ENCODE assay signal across 15 cellular contexts in the genomic region with DNA sequence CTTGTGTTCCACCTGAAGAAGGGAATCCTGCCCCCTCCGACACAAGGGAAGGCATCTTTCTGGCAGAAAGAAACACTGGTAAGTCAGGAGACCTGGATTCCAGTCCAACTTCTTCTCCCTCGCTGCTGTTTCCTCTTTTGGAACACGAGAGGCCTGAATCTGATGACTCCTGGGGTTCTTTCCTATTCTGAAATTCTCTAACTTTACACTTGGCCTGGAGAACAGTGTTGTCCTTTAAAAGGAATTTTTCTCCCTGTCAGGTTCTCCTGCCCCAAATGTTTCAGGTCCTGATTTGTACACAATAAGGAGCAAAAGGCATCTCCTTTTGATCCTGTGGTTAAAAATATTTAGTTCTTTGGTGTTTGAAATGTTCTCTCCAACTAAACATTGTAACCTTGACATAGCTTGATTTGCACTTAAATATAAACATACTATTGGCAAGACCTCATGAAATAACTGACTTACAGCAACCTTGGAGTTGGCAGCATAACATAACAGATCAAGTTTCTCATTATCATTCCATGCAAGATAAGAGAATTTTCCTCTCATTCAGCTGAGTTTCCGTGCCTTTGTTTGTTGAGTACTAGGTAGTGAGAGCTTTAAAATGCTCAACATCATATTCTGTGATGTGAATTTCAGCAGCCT.
DNase-seq lines count a peak whose midpoint lies in the region; TF ChIP-seq lines count a peak whose summit lies in the region.
"Had no signal": no experiment of that assay in that cellular context is flagged by ENCODE, and none has a peak within 500 bp of the region (broad histone marks: within the 10 kb centered on the region; RNA-seq: fewer than 3 reads in every experiment).

No MANE protein-coding gene starts in this region.

- H3K4me1 ChIP-seq in SK-N-SH (ENCODE audit: control insufficient read depth in 1 of 2, insufficient read depth in 2 of 2, low read depth in 1 of 2, low read length in 1 of 2), result peaks cover 5 to 6% of the 10 kb centered on the region in 2 experiments
- no peaks in the 10 kb centered on the region for H3K4me1 ChIP-seq in fibroblast of lung (ENCODE audit: control insufficient read depth, extremely low read depth, insufficient read depth, low read length)
- H3K4me1 ChIP-seq in prostate gland (replicated peaks), result no peaks in the 10 kb centered on the region

- H4K20me1 ChIP-seq in SK-N-SH (ENCODE audit: insufficient read depth) (no peaks in the 10 kb centered on the region), fibroblast of lung (ENCODE audit: control insufficient read depth, extremely low read depth, insufficient read depth, low read length) (no peaks in the 10 kb centered on the region)

- no peaks in the 10 kb centered on the region for H3K36me3 ChIP-seq in SK-N-SH (replicated peaks in 1 of 2; ENCODE audit: control insufficient read depth in 1 of 2, insufficient read depth in 2 of 2, low read length in 1 of 2)
- no peaks in the 10 kb centered on the region for H3K36me3 ChIP-seq in fibroblast of lung (ENCODE audit: control insufficient read depth, insufficient read depth, low read length)
- H3K36me3 ChIP-seq in prostate gland, result no peaks in the 10 kb centered on the region
- H3K36me3 ChIP-seq: upper lobe of left lung had no signal

- H3K27me3 ChIP-seq in SK-N-SH (ENCODE audit: insufficient read depth) (no peaks in the 10 kb centered on the region), fibroblast of lung (ENCODE audit: control insufficient read depth, insufficient read depth, low read length) (no peaks in the 10 kb centered on the region), prostate gland (replicated peaks; ENCODE audit: insufficient read depth) (no peaks in the 10 kb centered on the region)
- H3K27me3 ChIP-seq: upper lobe of left lung had no signal

- no peak for TF ChIP-seq EP300 in SK-N-SH (IDR thresholded peaks at IDR 0.05; ENCODE audit: borderline replicate concordance in 1 of 2, low read depth in 1 of 2, low read length in 1 of 2)

- H3K4me2 ChIP-seq in SK-N-SH (no peak overlapping the region), fibroblast of lung (ENCODE audit: extremely low read depth, insufficient read depth, low read length) (no peak overlapping the region)

- H3K4me3 ChIP-seq in SK-N-SH (ENCODE audit: low read depth in 2 of 2, low read length in 1 of 2) (no peak overlapping the region), fibroblast of lung (replicated peaks in 1 of 4; ENCODE audit: control extremely low read depth in 1 of 4, insufficient read depth in 1 of 4, low read depth in 3 of 4, low read length in 4 of 4) (no peak overlapping the region), prostate gland (no peak overlapping the region)
- H3K4me3 ChIP-seq: upper lobe of left lung had no signal

- no peak for TF ChIP-seq RAD21 in SK-N-SH (IDR thresholded peaks at IDR 0.05; ENCODE audit: low read length)

- no peaks in the 10 kb centered on the region for H3F3A ChIP-seq in SK-N-SH (replicated peaks; ENCODE audit: insufficient read depth)

- CTCF ChIA-PET in SK-N-SH (lab: Yijun Ruan, JAX), result interaction anchor here (1.1 kb wide), 1 partner anchor 42 kb away, joined by 4 read pairs; no protein-coding TSS in a partner anchor

- H3K9me2 ChIP-seq in SK-N-SH, result no peaks in the 10 kb centered on the region

- peak overlapping the region in 1 of 2 experiments; percentile 34; a peak in 2 of 4 replicates for H3K27ac ChIP-seq in SK-N-SH (ENCODE audit: low read depth in 2 of 2, low read length in 1 of 2)
- H3K27ac ChIP-seq in fibroblast of lung (ENCODE audit: insufficient read depth, low read length), result no peak overlapping the region
- H3K27ac ChIP-seq in prostate gland, result peak overlapping the region; percentile 36 to 60
- H3K27ac ChIP-seq: upper lobe of left lung had no signal

- H3K9me3 ChIP-seq in SK-N-SH (no peaks in the 10 kb centered on the region), fibroblast of lung (ENCODE audit: control insufficient read depth, insufficient read depth, low read depth, low read length) (no peaks in the 10 kb centered on the region), prostate gland (no peaks in the 10 kb centered on the region)
- H3K9me3 ChIP-seq: upper lobe of left lung had no signal

- POLR2A ChIA-PET in SK-N-SH (lab: Yijun Ruan, JAX), result no interaction called here

- H3K79me2 ChIP-seq in SK-N-SH (ENCODE audit: insufficient read depth) (no peaks in the 10 kb centered on the region), fibroblast of lung (ENCODE audit: control insufficient read depth, insufficient read depth, low read length) (no peaks in the 10 kb centered on the region)

- TF ChIP-seq CTCF in SK-N-SH (IDR thresholded peaks at IDR 0.05) (no peak), fibroblast of lung (conservative IDR thresholded peaks at IDR 0.05 in 1 of 2, IDR thresholded peaks at IDR 0.05 in 1 of 2; ENCODE audit: low read depth in 1 of 2, low read length in 2 of 2) (no peak), prostate gland (IDR thresholded peaks at IDR 0.05) (no peak)

- DNase-seq in NCI-H1092 treated with DMSO at 0.1 percent for 48 hours (lab: John Stamatoyannopoulos, UW) (peak; percentile 28), NCI-H1092 (lab: John Stamatoyannopoulos, UW) (no peak), SK-N-SH (no peak), fibroblast of lung (ENCODE audit: low read depth in 2 of 2) (peak; percentile 63 to 74), prostate gland (ENCODE audit: low spot score) (peak; percentile 17), ecto neural progenitor cell (ENCODE audit: low spot score) (no peak), HPDE6-E6E7 (ENCODE audit: extremely low spot score) (no peak), NK-92 (lab: John Stamatoyannopoulos, UW; ENCODE audit: unreplicated experiment) (no peak)
- DNase-seq: activated CD4-positive, alpha-beta T cell treated with anti-CD3 and anti-CD28 coated beads for 4 hours; activated gamma-delta T cell treated with Interleukin-2 at 50 U/mL for 16 hours; foreskin fibroblast; NCI-H446; OCI-M1; stimulated activated naive CD4-positive, alpha-beta T cell treated with Interleukin-2 at 50 U/mL for 16 hours; upper lobe of left lung had no signal

- intact Hi-C loops in prostate gland (cut with DNase I), result no loop called here

- no peak for TF ChIP-seq POLR2A in prostate gland (IDR thresholded peaks at IDR 0.05)

- H3K9ac ChIP-seq in SK-N-SH, result no peak overlapping the region
- H3K9ac ChIP-seq in fibroblast of lung (ENCODE audit: insufficient read depth, low read length), result no peak overlapping the region

- WGBS in SK-N-SH (ENCODE audit: low lambda C conversion rate), result 57% methylated on average over 4 of the region's 4 CpGs
- WGBS in prostate gland, result 21% methylated on average over 4 of the region's 4 CpGs

- no peak overlapping the region for H2AFZ ChIP-seq in SK-N-SH (ENCODE audit: low read depth)
- no peak overlapping the region for H2AFZ ChIP-seq in fibroblast of lung (ENCODE audit: low read length)

TF ChIP-seq in SK-N-SH, 30 proteins besides CTCF, POLR2A, EP300 and RAD21 (continues in another document):
- TF ChIP-seq EZH2phosphoT487 (IDR thresholded peaks at IDR 0.05; ENCODE audit: borderline replicate concordance, low read depth) (no peak), MXI1 (IDR thresholded peaks at IDR 0.05; ENCODE audit: low read depth, low read length) (no peak), TCF12 (IDR thresholded peaks at IDR 0.05) (peak; percentile 31; the same call in 1 of the 2 replicates), NFIC (IDR thresholded peaks at IDR 0.05; ENCODE audit: borderline replicate concordance) (0 out of 2 replicates have a peak, but pooled peaks have one; percentile 42), FOSL2 (IDR thresholded peaks at IDR 0.05; ENCODE audit: borderline replicate concordance, low read depth) (no peak), TAF1 (IDR thresholded peaks at IDR 0.05; ENCODE audit: borderline replicate concordance, low read depth, low read length) (no peak), SIN3A (IDR thresholded peaks at IDR 0.05; ENCODE audit: borderline replicate concordance, low read depth, low read length) (no peak), FOXM1 (IDR thresholded peaks at IDR 0.05; ENCODE audit: low read depth) (no peak), POLR2AphosphoS5 (IDR thresholded peaks at IDR 0.05; ENCODE audit: low read depth, low read length) (no peak)
- TF ChIP-seq, protein P1, sequence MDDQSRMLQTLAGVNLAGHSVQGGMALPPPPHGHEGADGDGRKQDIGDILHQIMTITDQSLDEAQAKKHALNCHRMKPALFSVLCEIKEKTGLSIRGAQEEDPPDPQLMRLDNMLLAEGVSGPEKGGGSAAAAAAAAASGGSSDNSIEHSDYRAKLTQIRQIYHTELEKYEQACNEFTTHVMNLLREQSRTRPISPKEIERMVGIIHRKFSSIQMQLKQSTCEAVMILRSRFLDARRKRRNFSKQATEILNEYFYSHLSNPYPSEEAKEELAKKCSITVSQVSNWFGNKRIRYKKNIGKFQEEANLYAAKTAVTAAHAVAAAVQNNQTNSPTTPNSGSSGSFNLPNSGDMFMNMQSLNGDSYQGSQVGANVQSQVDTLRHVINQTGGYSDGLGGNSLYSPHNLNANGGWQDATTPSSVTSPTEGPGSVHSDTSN (IDR thresholded peaks at IDR 0.05), result peak; percentile 28; the same call in 1 of the 2 replicates
- TF ChIP-seq, protein P2, sequence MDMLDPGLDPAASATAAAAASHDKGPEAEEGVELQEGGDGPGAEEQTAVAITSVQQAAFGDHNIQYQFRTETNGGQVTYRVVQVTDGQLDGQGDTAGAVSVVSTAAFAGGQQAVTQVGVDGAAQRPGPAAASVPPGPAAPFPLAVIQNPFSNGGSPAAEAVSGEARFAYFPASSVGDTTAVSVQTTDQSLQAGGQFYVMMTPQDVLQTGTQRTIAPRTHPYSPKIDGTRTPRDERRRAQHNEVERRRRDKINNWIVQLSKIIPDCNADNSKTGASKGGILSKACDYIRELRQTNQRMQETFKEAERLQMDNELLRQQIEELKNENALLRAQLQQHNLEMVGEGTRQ (IDR thresholded peaks at IDR 0.05; ENCODE audit: borderline replicate concordance, low read depth, low read length), result no peak
- TF ChIP-seq, protein P3, sequence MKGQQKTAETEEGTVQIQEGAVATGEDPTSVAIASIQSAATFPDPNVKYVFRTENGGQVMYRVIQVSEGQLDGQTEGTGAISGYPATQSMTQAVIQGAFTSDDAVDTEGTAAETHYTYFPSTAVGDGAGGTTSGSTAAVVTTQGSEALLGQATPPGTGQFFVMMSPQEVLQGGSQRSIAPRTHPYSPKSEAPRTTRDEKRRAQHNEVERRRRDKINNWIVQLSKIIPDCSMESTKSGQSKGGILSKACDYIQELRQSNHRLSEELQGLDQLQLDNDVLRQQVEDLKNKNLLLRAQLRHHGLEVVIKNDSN (IDR thresholded peaks at IDR 0.05; ENCODE audit: borderline replicate concordance, low read depth), result no peak

Comparison
In these comparisons a context has a peak if more than half of its experiments do, and no peak if none do; other contexts are left out.
1. DNase-seq: peak in NCI-H1092 treated with DMSO at 0.1 percent for 48 hours (single experiment), fibroblast of lung (2 of 2) and prostate gland (single experiment); none in NCI-H1092 (single experiment), SK-N-SH (single experiment), ecto neural progenitor cell (single experiment), HPDE6-E6E7 (single experiment) and NK-92 (single experiment).